ENCODE assay signal across 8 cellular contexts in the genomic region with DNA sequence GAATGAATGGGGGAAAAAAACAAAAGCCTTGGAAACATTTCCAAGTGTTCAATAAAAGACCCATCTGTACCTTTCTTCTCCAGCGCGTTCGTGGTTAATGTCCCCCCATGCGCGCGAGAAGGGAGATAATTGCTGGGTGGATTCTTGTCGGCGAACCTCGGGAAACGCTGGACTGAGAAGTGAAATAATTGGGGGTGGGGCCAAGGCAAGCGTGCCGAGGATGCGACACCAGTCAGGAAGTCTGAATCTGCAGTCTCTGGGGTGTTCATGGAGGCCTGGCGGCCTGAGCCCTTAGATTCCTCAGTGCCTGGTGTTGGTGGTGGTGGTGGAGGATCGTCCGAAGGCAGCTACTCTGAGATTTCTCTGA. TPM values are rescaled to one million over a fixed set of nuclear protein-coding genes. Genes with fewer than 3 reads are reported as not detected.
DNase-seq lines count a peak whose midpoint lies in the region; ATAC-seq and TF ChIP-seq lines count a peak whose summit lies in the region.

No MANE protein-coding gene starts in this region.

- no peak for DNase-seq in BE2C
- DNase-seq in NCI-H774 (lab: John Stamatoyannopoulos, UW): peak; percentile 24
- DNase-seq in NCI-H1048 (lab: John Stamatoyannopoulos, UW): no peak
- DNase-seq in nucleus accumbens (lab: John Stamatoyannopoulos, UW): no peak
- no peak for DNase-seq in RWPE1 (ENCODE audit: low spot score)

- no peaks in the 10 kb centered on the region; the same call in 1 of the 2 replicates for H3K9me3 ChIP-seq in BE2C
- no peaks in the 10 kb centered on the region for H3K9me3 ChIP-seq in iPS-15b (ENCODE audit: control insufficient read depth, insufficient read depth, low read length)

- no peaks in the 10 kb centered on the region for H3K4me1 ChIP-seq in BE2C
- peaks cover 30% of the 10 kb centered on the region for H3K4me1 ChIP-seq in iPS-15b (ENCODE audit: control insufficient read depth, insufficient read depth, low read length)

- no peaks in the 10 kb centered on the region for H3K36me3 ChIP-seq in BE2C
- no peaks in the 10 kb centered on the region for H3K36me3 ChIP-seq in iPS-15b (ENCODE audit: control insufficient read depth, insufficient read depth, low read length)

- CTCF ChIA-PET in RWPE1 (lab: Yijun Ruan, JAX): interaction anchor here (1.3 kb wide), 1 partner anchor 35 kb away, joined by 4 read pairs; no protein-coding TSS in a partner anchor

- POLR2A ChIA-PET in RWPE1 (lab: Yijun Ruan, JAX; ENCODE audit: low non-redundant PET): no interaction called here

- peaks cover 90% of the 10 kb centered on the region for H3K27me3 ChIP-seq in BE2C
- peaks cover 90% of the 10 kb centered on the region for H3K27me3 ChIP-seq in iPS-15b (ENCODE audit: control insufficient read depth, insufficient read depth, low read length)

- ATAC-seq in GM19467 (IDR thresholded peaks at IDR 0.05; ENCODE audit: unreplicated experiment) (peak; percentile 21), GM21447 (IDR thresholded peaks at IDR 0.05; ENCODE audit: unreplicated experiment) (no peak)

- TF ChIP-seq CTCF in BE2C (IDR thresholded peaks at IDR 0.05; ENCODE audit: low read depth, low read length): no peak
- TF ChIP-seq CTCF in RWPE1 (conservative IDR thresholded peaks at IDR 0.05; ENCODE audit: low read depth): no peak

- no peak overlapping the region for H3K27ac ChIP-seq in RWPE1

- H3K4me3 ChIP-seq in BE2C (ENCODE audit: low read depth, low read length) (peak overlapping the region; percentile 41), iPS-15b (ENCODE audit: low read depth, low read length) (peak overlapping the region; percentile 66)

- no peak overlapping the region for H3K9ac ChIP-seq in iPS-15b (ENCODE audit: low read depth, low read length)

RNA-seq across cellular contexts. Expression of a gene that starts 5.3 kb away (rescaled TPM):
- not detected for polyA plus RNA-seq in BE2C (2012; ENCODE audit: insufficient read depth, insufficient read length, low read depth)
